20 cellular contexts compared by ENCODE assay signal in genomic region chr2:61662990-61663389, GRCh38.
"Had no signal": no experiment of that assay in that cellular context is flagged by ENCODE, and none has a peak within 500 bp of the region (broad histone marks: within the 10 kb centered on the region; RNA-seq: fewer than 3 reads in every experiment).

No MANE protein-coding gene starts in this region.

- H3K36me3 Mint-ChIP-seq: activated naive CD4-positive, alpha-beta T cell treated with anti-CD3 and anti-CD28 coated beads, Interleukin-2, amount 50 U/mL, for 24 hours; memory B cell; neural progenitor cell; stimulated activated memory B cell treated with anti-CD40 and anti-IgM and Interleukin-4, amounts not matched to agents 10 μg/mL and 1 μg/mL and 100 μg/mL, for 72 hours; WTC11 had no signal

- H3K27me3 Mint-ChIP-seq: activated naive CD4-positive, alpha-beta T cell treated with anti-CD3 and anti-CD28 coated beads, Interleukin-2, amount 50 U/mL, for 24 hours; stimulated activated memory B cell treated with anti-CD40 and anti-IgM and Interleukin-4, amounts not matched to agents 10 μg/mL and 1 μg/mL and 100 μg/mL, for 72 hours had no signal

- H3K4me3 Mint-ChIP-seq: activated naive CD4-positive, alpha-beta T cell treated with anti-CD3 and anti-CD28 coated beads, Interleukin-2, amount 50 U/mL, for 24 hours; endodermal cell; memory B cell; neural progenitor cell; stimulated activated memory B cell treated with anti-CD40 and anti-IgM and Interleukin-4, amounts not matched to agents 10 μg/mL and 1 μg/mL and 100 μg/mL, for 72 hours; T-helper 1 cell treated with Interleukin-12 subunit alpha and Interleukin-12 subunit beta and Interleukin-4 antibody, amounts not matched to agents 30 μg/mL and 1 μg/mL, for 36 hours; WTC11 had no signal

- ATAC-seq: activated T-cell treated with anti-CD3 and anti-CD28 coated beads, Interleukin-2, amount 50 U/mL, for 72 hours; gastroesophageal sphincter; heart left ventricle; left colon; mucosa of descending colon; sciatic nerve; stimulated activated memory B cell treated with anti-CD40 and anti-IgM and Interleukin-4, amounts not matched to agents 10 μg/mL and 1 μg/mL and 100 μg/mL, for 72 hours; WTC11 had no signal

- H3K27ac Mint-ChIP-seq: activated naive CD4-positive, alpha-beta T cell treated with anti-CD3 and anti-CD28 coated beads, Interleukin-2, amount 50 U/mL, for 24 hours; activated T-cell treated with anti-CD3 and anti-CD28 coated beads, Interleukin-2, amount 50 U/mL, for 72 hours; endodermal cell; memory B cell; neural progenitor cell; stimulated activated memory B cell treated with anti-CD40 and anti-IgM and Interleukin-4, amounts not matched to agents 10 μg/mL and 1 μg/mL and 100 μg/mL, for 72 hours; T-helper 1 cell treated with Interleukin-12 subunit alpha and Interleukin-12 subunit beta and Interleukin-4 antibody, amounts not matched to agents 30 μg/mL and 1 μg/mL, for 36 hours; WTC11 had no signal

- H3K4me1 Mint-ChIP-seq: activated naive CD4-positive, alpha-beta T cell treated with anti-CD3 and anti-CD28 coated beads, Interleukin-2, amount 50 U/mL, for 24 hours; endodermal cell; memory B cell; neural progenitor cell; stimulated activated memory B cell treated with anti-CD40 and anti-IgM and Interleukin-4, amounts not matched to agents 10 μg/mL and 1 μg/mL and 100 μg/mL, for 72 hours had no signal

- DNase-seq: activated effector memory CD4-positive, alpha-beta T cell treated with Interleukin-2 at 50 U/mL for 16 hours; activated T-cell treated with anti-CD3 and anti-CD28 coated beads, Interleukin-2, amount 50 U/mL, for 72 hours; adrenal gland; colonic mucosa; endodermal cell; heart left ventricle; left colon; mucosa of descending colon; small intestine; stimulated activated CD4-positive, alpha-beta T cell treated with anti-CD3 and anti-CD28 coated beads, Interleukin-2, amount 100 ng/mL, for 24 hours; T1000; upper lobe of left lung had no signal

- H3K9me3 Mint-ChIP-seq: activated naive CD4-positive, alpha-beta T cell treated with anti-CD3 and anti-CD28 coated beads, Interleukin-2, amount 50 U/mL, for 24 hours; activated T-cell treated with anti-CD3 and anti-CD28 coated beads, Interleukin-2, amount 50 U/mL, for 72 hours; endodermal cell; memory B cell; neural progenitor cell; stimulated activated memory B cell treated with anti-CD40 and anti-IgM and Interleukin-4, amounts not matched to agents 10 μg/mL and 1 μg/mL and 100 μg/mL, for 72 hours; T-helper 1 cell treated with Interleukin-12 subunit alpha and Interleukin-12 subunit beta and Interleukin-4 antibody, amounts not matched to agents 30 μg/mL and 1 μg/mL, for 36 hours; WTC11 had no signal
